8 cellular contexts compared by ENCODE assay signal in the genomic region with DNA sequence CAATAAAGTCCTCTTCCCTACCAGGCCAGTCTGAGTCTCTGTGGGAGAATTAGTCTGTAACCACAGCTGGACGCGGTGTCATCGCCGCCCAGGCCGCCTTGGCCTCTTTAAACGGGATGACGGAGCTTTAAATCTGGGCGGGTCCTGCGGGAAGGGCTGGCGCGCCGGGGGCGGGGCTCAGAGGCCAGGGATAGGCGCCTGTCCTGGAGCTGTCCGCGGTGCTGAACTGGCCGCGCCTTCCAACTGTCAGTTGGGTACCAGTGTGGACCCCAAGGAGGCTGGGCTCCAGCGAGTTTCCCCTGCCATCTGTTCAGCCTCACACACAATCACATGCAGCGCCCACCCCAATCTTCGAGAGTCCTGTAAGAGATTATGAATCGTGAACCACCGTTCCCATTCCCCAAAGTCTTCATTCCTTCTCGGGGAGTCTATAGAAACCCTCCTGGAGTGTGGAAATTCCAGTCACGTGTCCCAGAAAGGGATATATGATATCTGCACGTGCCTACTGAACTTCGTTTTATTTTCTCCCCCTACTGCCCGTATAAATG. TPM values are rescaled to one million over a fixed set of nuclear protein-coding genes. Genes with fewer than 3 reads are reported as not detected.
A peak's percentile ranks its signal among the peaks of the same experiment; 100 is the strongest.
DNase-seq lines count a peak whose midpoint lies in the region; ATAC-seq and TF ChIP-seq lines count a peak whose summit lies in the region.

No MANE protein-coding gene starts in this region.

- H2AFZ ChIP-seq in OCI-LY7 (ENCODE audit: low read length) = no peak overlapping the region

- CTCF ChIA-PET in OCI-LY7 (lab: Charles Lee; ENCODE audit: unreplicated experiment) = interaction anchor here (1.5 kb wide), 1 partner anchor 60 kb away, joined by 8 read pairs; no protein-coding TSS in a partner anchor

- TF ChIP-seq CTCF in OCI-LY7 (conservative IDR thresholded peaks at IDR 0.05; ENCODE audit: low read length) = no peak
- TF ChIP-seq CTCF in epithelial cell of esophagus (IDR thresholded peaks at IDR 0.05; ENCODE audit: insufficient read depth, low read depth, low read length, missing control alignments) = no peak
- no peak for TF ChIP-seq CTCF in stomach (IDR thresholded peaks at IDR 0.05)

- H3K36me3 ChIP-seq in H7 (replicated peaks; ENCODE audit: control insufficient read depth, insufficient read depth, low read length) = no peaks in the 10 kb centered on the region; the same call in 1 of the 2 replicates
- H3K36me3 ChIP-seq in OCI-LY7 (ENCODE audit: insufficient read depth, low read length) = no peaks in the 10 kb centered on the region
- peaks cover 0 to 13% (median 0%) of the 10 kb centered on the region in 4 donors for H3K36me3 ChIP-seq in stomach

- H4K20me1 ChIP-seq in OCI-LY7 (ENCODE audit: insufficient read depth, low read length) = no peaks in the 10 kb centered on the region; the same call in 1 of the 2 replicates

- no peak overlapping the region for H3K4me2 ChIP-seq in OCI-LY7 (ENCODE audit: low read length)

- intact Hi-C loops in OCI-LY7 (cut with micrococcal nuclease; ENCODE audit: unreplicated experiment) = no loop called here
- intact Hi-C loops in stomach (cut with DNase I; ENCODE audit: low total_unique reads) = loop anchor here (5.0 kb wide), 1 partner anchor 52 kb away; no protein-coding TSS in a partner anchor

- H3K4me3 Mint-ChIP-seq in activated T-cell treated with anti-CD3 and anti-CD28 coated beads, Interleukin-2, amount 50 U/mL, for 24 hours = no peak overlapping the region

- H3K4me3 ChIP-seq in H7 (ENCODE audit: insufficient read depth, low read depth, low read length) (no peak overlapping the region), OCI-LY7 (ENCODE audit: low read depth, low read length, poor library complexity, severe bottlenecking) (no peak overlapping the region), epithelial cell of esophagus (ENCODE audit: low read length) (no peak overlapping the region), stomach (no peak overlapping the region)

- H3K27me3 ChIP-seq in H7 (ENCODE audit: control insufficient read depth, insufficient read depth, low read length) (peaks cover 13% of the 10 kb centered on the region; the same call in 1 of the 2 replicates), stomach (peaks cover 0 to 24% (median 0%) of the 10 kb centered on the region in 3 donors)

- no peaks in the 10 kb centered on the region for H3K79me2 ChIP-seq in OCI-LY7 (ENCODE audit: insufficient read depth, low read depth, low read length)

- no TSS peak for BruUV-seq in OCI-LY7 (replicated peaks; lab: Mats Ljungman, UMichigan)

- peaks cover 6% of the 10 kb centered on the region for H3K4me1 ChIP-seq in OCI-LY7 (ENCODE audit: insufficient read depth, low read length, poor library complexity, severe bottlenecking)
- H3K4me1 ChIP-seq in stomach = peaks cover 0 to 10% (median 2%) of the 10 kb centered on the region in 4 donors

- peak overlapping the region; percentile 50 for H3K27ac Mint-ChIP-seq in activated T-cell treated with anti-CD3 and anti-CD28 coated beads, Interleukin-2, amount 50 U/mL, for 24 hours

- peak; percentile 97 for DNase-seq in AG08395 (ENCODE audit: low spot score)
- DNase-seq in H7 = peak; percentile 96
- DNase-seq in OCI-LY7 (ENCODE audit: low spot score) = peak; percentile 64
- DNase-seq in activated T-cell treated with anti-CD3 and anti-CD28 coated beads, Interleukin-2, amount 50 U/mL, for 24 hours = peak; percentile 84
- peak; percentile 91 for DNase-seq in epithelial cell of esophagus (ENCODE audit: low read depth)
- DNase-seq in mucosa of gallbladder (ENCODE audit: low spot score) = peak; percentile 90
- peak; percentile 89 for DNase-seq in stomach

- H3K36me3 Mint-ChIP-seq in activated T-cell treated with anti-CD3 and anti-CD28 coated beads, Interleukin-2, amount 50 U/mL, for 24 hours (ENCODE audit: low read depth) = no peaks in the 10 kb centered on the region

- no peaks in the 10 kb centered on the region for H3K9me2 ChIP-seq in OCI-LY7 (ENCODE audit: insufficient read depth, low read length)

- no peak for ATAC-seq in GM21529 (IDR thresholded peaks at IDR 0.05; ENCODE audit: unreplicated experiment)

- no peak for TF ChIP-seq EP300 in stomach (IDR thresholded peaks at IDR 0.05)

- no peak overlapping the region for H3K27ac ChIP-seq in OCI-LY7 (ENCODE audit: low read depth, low read length, poor library complexity, severe bottlenecking)
- no peak overlapping the region for H3K27ac ChIP-seq in stomach

- H3K9me3 ChIP-seq in OCI-LY7 (ENCODE audit: low read length) (no peaks in the 10 kb centered on the region), stomach (no peaks in the 10 kb centered on the region)

- WGBS in stomach, 5 donors = 2 to 5% (median 4%) methylated on average over 20 to 28 of the region's 28 CpGs

- H3K4me1 Mint-ChIP-seq in activated T-cell treated with anti-CD3 and anti-CD28 coated beads, Interleukin-2, amount 50 U/mL, for 24 hours (ENCODE audit: low read depth) = peaks cover 9% of the 10 kb centered on the region

- no peak for TF ChIP-seq POLR2A in stomach (IDR thresholded peaks at IDR 0.05)

- H3K9me3 Mint-ChIP-seq in activated T-cell treated with anti-CD3 and anti-CD28 coated beads, Interleukin-2, amount 50 U/mL, for 24 hours = no peaks in the 10 kb centered on the region

- POLR2A ChIA-PET in OCI-LY7 (lab: Charles Lee) = no interaction called here

- peaks cover 26% of the 10 kb centered on the region for H3K27me3 Mint-ChIP-seq in activated T-cell treated with anti-CD3 and anti-CD28 coated beads, Interleukin-2, amount 50 U/mL, for 24 hours

RNA-seq across cellular contexts. Expression of a gene that starts 11.5 kb away (rescaled TPM):
- 18.3 and 19.3 TPM in 2 replicates for total RNA-seq in H7 (2014; rRNA removed; shearing (Covaris generic))
- total RNA-seq in OCI-LY7 (2014; rRNA removed; shearing (Covaris generic)) = 0.13 TPM in 1 of 2 replicates, not detected in the other
- total RNA-seq in OCI-LY7 (2022) (0.70 and 1.2 TPM in 2 replicates), mucosa of gallbladder (85.6 TPM), stomach (10 to 100 TPM in 4 of 5 donors, 1 to 10 TPM in 1; 5.3 to 76.5 (median 18.8) TPM)
- 10 to 100 TPM; 12.5 to 31.3 (median 18.1) TPM for polyA plus RNA-seq in stomach

RNA-seq across cellular contexts. Expression of a gene that starts 20.5 kb away (rescaled TPM):
- 6.8 and 7.5 TPM in 2 replicates for total RNA-seq in H7 (2014; rRNA removed; shearing (Covaris generic))
- 48.6 and 57.4 TPM in 2 replicates for total RNA-seq in OCI-LY7 (2014; rRNA removed; shearing (Covaris generic))
- 40.5 and 42.6 TPM in 2 replicates for total RNA-seq in OCI-LY7 (2022)
- 34.5 TPM for total RNA-seq in mucosa of gallbladder
- total RNA-seq in stomach = 10 to 100 TPM in 3 of 5 donors, 1 to 10 TPM in 1, not detected in 1; 6.6 to 42.0 (median 17.6) TPM
- 1 to 10 TPM; 2.4 to 7.1 (median 3.3) TPM for polyA plus RNA-seq in stomach

RNA-seq across cellular contexts. Expression of a gene that starts 22.5 kb away (rescaled TPM):
- total RNA-seq in H7 (2014; rRNA removed; shearing (Covaris generic)) = 2.4 and 2.8 TPM in 2 replicates
- total RNA-seq in OCI-LY7 (2014; rRNA removed; shearing (Covaris generic)) = 8.1 and 15.0 TPM in 2 replicates
- total RNA-seq in OCI-LY7 (2022) (25.2 and 36.0 TPM in 2 replicates), mucosa of gallbladder (14.4 TPM), stomach (10 to 100 TPM in 1 of 5 donors, 1 to 10 TPM in 1, not detected in 3; 5.0 to 12.5 TPM)
- 10 to 100 TPM in 1 of 3 donors, 1 to 10 TPM in 2; 8.2 to 11.3 (median 9.2) TPM for polyA plus RNA-seq in stomach

RNA-seq across cellular contexts. Expression of a gene that starts 23.1 kb away (rescaled TPM):
- total RNA-seq in H7 (2014; rRNA removed; shearing (Covaris generic)) = 0.55 and 0.92 TPM in 2 replicates
- total RNA-seq in OCI-LY7 (2014; rRNA removed; shearing (Covaris generic)) = 0.95 and 1.4 TPM in 2 replicates
- 2.0 and 2.2 TPM in 2 replicates for total RNA-seq in OCI-LY7 (2022)
- total RNA-seq in mucosa of gallbladder = 0.12 TPM
- total RNA-seq in stomach = under 1 TPM in 2 of 5 donors, not detected in 3; 0.43 to 0.73 TPM
- polyA plus RNA-seq in stomach = under 1 TPM in 2 of 3 donors, not detected in 1; 0.56 to 0.65 TPM

RNA-seq across cellular contexts. Expression of a gene that starts 27.5 kb away (rescaled TPM):
- not detected in 2 replicates for total RNA-seq in H7 (2014; rRNA removed; shearing (Covaris generic))
- not detected in 2 replicates for total RNA-seq in OCI-LY7 (2014; rRNA removed; shearing (Covaris generic))
- not detected in 2 replicates for total RNA-seq in OCI-LY7 (2022)
- total RNA-seq in mucosa of gallbladder = 0.06 TPM
- 10 to 100 TPM in 1 of 5 donors, 1 to 10 TPM in 1, under 1 TPM in 1, not detected in 2; 0.37 to 17.9 (median 5.4) TPM for total RNA-seq in stomach
- under 1 TPM; 0.10 to 0.61 (median 0.25) TPM for polyA plus RNA-seq in stomach
